Comparison of ENCODE assay signal across 9 cellular contexts in the genomic region with DNA sequence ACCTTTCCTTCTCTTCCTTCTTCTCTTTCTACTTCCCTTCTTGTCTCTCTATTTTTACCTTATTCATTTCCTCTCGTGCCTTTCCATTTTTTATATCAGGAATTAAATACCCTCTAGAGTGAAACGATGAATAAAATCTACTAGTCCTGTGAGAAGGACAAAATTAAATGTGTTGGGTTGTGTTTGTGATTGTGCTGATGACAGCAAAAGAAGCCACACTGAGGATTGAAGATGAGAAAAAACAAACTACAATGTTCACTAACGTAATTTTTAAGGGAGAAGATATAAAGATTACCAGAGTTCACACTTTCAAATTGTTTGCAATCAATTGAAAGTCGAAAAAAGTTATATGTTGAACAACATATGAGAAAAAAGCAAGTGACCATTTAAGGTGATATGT.
"Had no signal": no experiment of that assay in that cellular context is flagged by ENCODE, and none has a peak within 500 bp of the region (broad histone marks: within the 10 kb centered on the region; RNA-seq: fewer than 3 reads in every experiment).

No MANE protein-coding gene starts in this region.

- H3K4me1 ChIP-seq: HAP-1 had no signal

- H3K9ac ChIP-seq: GM23248 had no signal

- H3K27ac Mint-ChIP-seq: GM23338, H9, HFFc6 had no signal

- H3K27ac ChIP-seq: GM23248 had no signal

- H3K4me2 ChIP-seq: GM23338 had no signal

- H3K9me3 ChIP-seq: HAP-1 had no signal

- H3K9me3 Mint-ChIP-seq: GM23338, H9 had no signal

- H3K4me3 Mint-ChIP-seq: GM23338, H9, HFFc6 had no signal

- H2AFZ ChIP-seq: GM23248, GM23338 had no signal

- H3K4me3 ChIP-seq: GM23248, GM23338, HAP-1 had no signal

- ATAC-seq: GM23338, HCT116 had no signal

- H3K36me3 ChIP-seq: HAP-1 had no signal

- DNase-seq: GM23248, GOT3, H7, H9, HCEC 1CT, HFFc6 had no signal
